In the genomic region with DNA sequence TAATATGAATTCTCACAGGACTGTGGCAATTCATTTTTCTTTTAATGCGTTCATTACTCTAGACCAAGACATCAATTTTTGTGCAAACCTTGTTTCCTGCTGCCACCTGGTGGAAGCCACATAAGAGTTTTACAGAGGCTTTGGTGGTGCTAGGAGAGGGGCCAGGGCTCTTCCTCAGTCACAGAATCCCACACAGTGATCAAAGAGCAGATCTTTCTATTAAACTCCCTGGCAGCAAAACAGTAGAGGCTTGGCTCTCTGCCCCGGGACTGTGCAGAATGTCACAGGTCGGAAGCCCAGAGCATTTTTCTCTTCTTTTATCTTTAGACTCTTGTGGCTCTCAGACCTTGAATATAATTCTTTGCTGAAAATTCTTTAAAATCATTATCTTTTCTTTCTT, we compare ENCODE assay signal across 8 cellular contexts.
DNase-seq lines count a peak whose midpoint lies in the region; ATAC-seq and TF ChIP-seq lines count a peak whose summit lies in the region.

No MANE protein-coding gene starts in this region.

- peak; percentile 59 for TF ChIP-seq CTCF in GM06990 (IDR thresholded peaks at IDR 0.05; ENCODE audit: insufficient read depth, low read length, poor library complexity, severe bottlenecking)
- peak; percentile 63 for TF ChIP-seq CTCF in upper lobe of right lung (IDR thresholded peaks at IDR 0.05)

- H3K27me3 ChIP-seq in GM06990 (replicated peaks; ENCODE audit: control insufficient read depth, insufficient read depth, low read length) (no peaks in the 10 kb centered on the region), upper lobe of right lung (no peaks in the 10 kb centered on the region)

- no peaks in the 10 kb centered on the region for H3K9me3 ChIP-seq in upper lobe of right lung

- in situ Hi-C loops in T47D (cut with HindIII; ENCODE audit: low pct_unique_long_range_greater_than_20kb, low sequenced_read_pairs): no loop called here

- H3K4me1 ChIP-seq in upper lobe of right lung: no peaks in the 10 kb centered on the region

- H3K36me3 ChIP-seq in GM06990 (ENCODE audit: control insufficient read depth, insufficient read depth, low read length) (no peaks in the 10 kb centered on the region), upper lobe of right lung (no peaks in the 10 kb centered on the region)

- H3K4me3 ChIP-seq in GM06990 (replicated peaks; ENCODE audit: low read depth, low read length) (no peak overlapping the region), upper lobe of right lung (no peak overlapping the region)

- peak; percentile 40 for DNase-seq in A172 (ENCODE audit: low spot score)
- no peak for DNase-seq in GM06990 (ENCODE audit: extremely low read depth, insufficient read length)
- peak; percentile 86 for DNase-seq in NCI-H748 (lab: John Stamatoyannopoulos, UW; ENCODE audit: unreplicated experiment)
- peak; percentile 4 to 70 for DNase-seq in T47D (ENCODE audit: low read depth in 1 of 2, low spot score in 1 of 2)
- DNase-seq in left colon: peak; percentile 24 to 59
- DNase-seq in upper lobe of right lung: no peak
- DNase-seq in stimulated activated naive CD4-positive, alpha-beta T cell (lab: John Stamatoyannopoulos, UW): no peak

- intact Hi-C loops in left colon (cut with DNase I, micrococcal nuclease) (no loop called here), upper lobe of right lung (cut with DNase I) (no loop called here)

- ATAC-seq in HG03469 (IDR thresholded peaks at IDR 0.05; ENCODE audit: unreplicated experiment) (peak; percentile 80), left colon (peak; percentile 68), upper lobe of right lung (peak; percentile 79)

- H3K27ac ChIP-seq in upper lobe of right lung: no peak overlapping the region

Comparison
In these comparisons a context has a peak if more than half of its experiments do, and no peak if none do; other contexts are left out.
1. DNase-seq: peak in A172 (single experiment), NCI-H748 (single experiment), T47D (2 of 2) and left colon (2 of 2); none in GM06990 (single experiment), upper lobe of right lung (single experiment) and stimulated activated naive CD4-positive, alpha-beta T cell (0 of 6).
2. Peak in every context shown above with its lines, with median percentiles within 50 percentile points of each other: ATAC-seq.